Comparison of ENCODE assay signal across 1 cellular context in genomic region chr16:56190903-56191806, GRCh38.
A peak's percentile ranks its signal among the peaks of the same experiment; 100 is the strongest.
TF ChIP-seq lines count a peak whose summit lies in the region.

TSS of gene GNAO1 (plus strand) at chr16:56191489. CDS start at chr16:56192236, 747 bp downstream.

TF ChIP-seq in HEK293, 187 proteins besides CTCF, POLR2A, EP300 and RAD21 (continued from another document and continues in another):
- TF ChIP-seq HIC1 (tag by site-specific recombination; IDR thresholded peaks at IDR 0.05) (no peak), ZNF623 (tag by site-specific recombination; IDR thresholded peaks at IDR 0.05) (no peak), ZNF561 (tag by site-specific recombination; IDR thresholded peaks at IDR 0.05; ENCODE audit: borderline replicate concordance) (no peak), ZNF16 (tag by site-specific recombination; IDR thresholded peaks at IDR 0.05; ENCODE audit: low read depth) (0 out of 2 replicates have a peak, but pooled peaks have one; percentile 43), ZNF37A (tag by site-specific recombination; IDR thresholded peaks at IDR 0.05) (no peak), ZBTB17 (tag by site-specific recombination; IDR thresholded peaks at IDR 0.05) (no peak), TRIM28 (IDR thresholded peaks at IDR 0.05; ENCODE audit: borderline replicate concordance, low read length) (no peak), ZNF692 (tag by site-specific recombination; IDR thresholded peaks at IDR 0.05) (peak; percentile 95), ZNF791 (tag by site-specific recombination; IDR thresholded peaks at IDR 0.05) (no peak), ZNF571 (tag by site-specific recombination; IDR thresholded peaks at IDR 0.05) (no peak), ZNF624 (tag by site-specific recombination; IDR thresholded peaks at IDR 0.05) (no peak), REST (tag by site-specific recombination; IDR thresholded peaks at IDR 0.05) (peak; percentile 51), ATF2 (tag by site-specific recombination; IDR thresholded peaks at IDR 0.05; ENCODE audit: low read depth) (no peak), KLF17 (tag by site-specific recombination; IDR thresholded peaks at IDR 0.05) (peak; percentile 86), ZNF404 (tag by site-specific recombination; IDR thresholded peaks at IDR 0.05) (no peak), PATZ1 (tag by site-specific recombination; IDR thresholded peaks at IDR 0.05) (peak; percentile 73), ZNF292 (tag by site-specific recombination; IDR thresholded peaks at IDR 0.05; ENCODE audit: borderline replicate concordance, low read depth) (no peak), ZSCAN18 (tag by site-specific recombination; IDR thresholded peaks at IDR 0.05) (peak; percentile 74), ZNF354C (tag by site-specific recombination; IDR thresholded peaks at IDR 0.05; ENCODE audit: borderline replicate concordance, low read depth) (no peak), ZNF394 (tag by site-specific recombination; IDR thresholded peaks at IDR 0.05; ENCODE audit: borderline replicate concordance) (no peak), ZSCAN30 (tag by site-specific recombination; IDR thresholded peaks at IDR 0.05) (no peak), ZNF513 (tag by site-specific recombination; IDR thresholded peaks at IDR 0.05) (no peak; the same call in 1 of the 2 replicates), IKZF3 (tag by site-specific recombination; IDR thresholded peaks at IDR 0.05) (peak; percentile 49; the same call in 1 of the 2 replicates), ZNF639 (tag by site-specific recombination; IDR thresholded peaks at IDR 0.05) (no peak), FEZF1 (tag by site-specific recombination; IDR thresholded peaks at IDR 0.05) (0 out of 2 replicates have a peak, but pooled peaks have one; percentile 24), ZNF626 (tag by site-specific recombination; IDR thresholded peaks at IDR 0.05) (no peak), ZNF248 (tag by site-specific recombination; IDR thresholded peaks at IDR 0.05) (no peak), ZNF629 (tag by site-specific recombination; IDR thresholded peaks at IDR 0.05) (0 out of 2 replicates have a peak, but pooled peaks have one; percentile 21), ZNF366 (tag by site-specific recombination; conservative IDR thresholded peaks at IDR 0.05) (peak; percentile 54; the same call in 1 of the 2 replicates), ELK4 (IDR thresholded peaks at IDR 0.05; ENCODE audit: borderline replicate concordance, low read depth, low read length) (no peak), ZNF518A (tag by site-specific recombination; conservative IDR thresholded peaks at IDR 0.05; ENCODE audit: low read depth) (no peak)
